8 cellular contexts compared by ENCODE assay signal in genomic region chr4:55947912-55948725, GRCh38. TPM values are rescaled to one million over a fixed set of nuclear protein-coding genes. Genes with fewer than 3 reads are reported as not detected.
DNase-seq lines count a peak whose midpoint lies in the region; ATAC-seq and TF ChIP-seq lines count a peak whose summit lies in the region.

No MANE protein-coding gene starts in this region.

- TF ChIP-seq CTCF in MCF 10A (IDR thresholded peaks at IDR 0.05; ENCODE audit: unreplicated experiment), result no peak

- CTCF ChIA-PET in MCF 10A (lab: Yijun Ruan, JAX), result interaction anchor here (0.5 to 2.6 kb wide), 24 partner anchors 8 to 520 kb away, joined by 3 to 14 read pairs (median 4); partner anchors contain the start of gene AASDH

- H3K4me1 Mint-ChIP-seq in MCF 10A (ENCODE audit: insufficient read depth, unreplicated experiment), result peaks cover 23% of the 10 kb centered on the region

- intact Hi-C loops in MCF 10A (cut with micrococcal nuclease), result loop anchor here (1.0 to 5.0 kb wide), 3 partner anchors 101 to 519 kb away; partner anchors contain the start of gene SRP72

- DNase-seq in NCI-H146 (lab: John Stamatoyannopoulos, UW), result peak; percentile 15
- DNase-seq in NCI-H146 treated with DMSO at 0.1 percent for 48 hours (lab: John Stamatoyannopoulos, UW; ENCODE audit: unreplicated experiment), result no peak
- DNase-seq in SW 1271 (lab: John Stamatoyannopoulos, UW), result peak; percentile 43 to 85
- peak; percentile 90 for DNase-seq in MCF 10A (ENCODE audit: unreplicated experiment)
- peak; percentile 35 for DNase-seq in left kidney (ENCODE audit: low read depth, low spot score)
- DNase-seq in stimulated activated CD4-positive, alpha-beta T cell treated with anti-CD3 and anti-CD28 coated beads, TNF-alpha, amount 100 ng/mL, for 24 hours (ENCODE audit: low read depth in 3 of 3), result peak; percentile 19 to 39 (median 20)
- no peak for DNase-seq in islet precursor cell

- POLR2A ChIA-PET in MCF 10A (lab: Yijun Ruan, JAX), result interaction anchor here (0.6 to 2.9 kb wide), 28 partner anchors 10 to 881 kb away, joined by 3 to 28 read pairs (median 5); partner anchors contain the start of genes AASDH, EXOC1, PAICS and PPAT

- peak overlapping the region; percentile 97 for H3K27ac Mint-ChIP-seq in MCF 10A (ENCODE audit: low read depth, unreplicated experiment)

- H3K36me3 Mint-ChIP-seq in MCF 10A (ENCODE audit: insufficient read depth, unreplicated experiment), result peaks cover 5% of the 10 kb centered on the region

- H3K27me3 Mint-ChIP-seq in MCF 10A (ENCODE audit: insufficient read depth, unreplicated experiment), result no peaks in the 10 kb centered on the region

- H3K9me3 Mint-ChIP-seq in MCF 10A (ENCODE audit: unreplicated experiment), result no peaks in the 10 kb centered on the region

- peak; percentile 13 for ATAC-seq in HG02981 (IDR thresholded peaks at IDR 0.05; ENCODE audit: unreplicated experiment)

- BruUV-seq in MCF 10A (replicated peaks; lab: Mats Ljungman, UMichigan), result no TSS peak

- peak overlapping the region; percentile 91 for H3K4me3 Mint-ChIP-seq in MCF 10A (ENCODE audit: unreplicated experiment)

RNA-seq across cellular contexts. Expression of gene CEP135, which starts 0.6 kb away (rescaled TPM):
- 12.4 and 14.0 TPM in 2 replicates for total RNA-seq in MCF 10A (2022)

Comparison
In these comparisons a context has a peak if more than half of its experiments do, and no peak if none do; other contexts are left out.
1. DNase-seq: peak in NCI-H146 (single experiment), SW 1271 (2 of 2), MCF 10A (single experiment), left kidney (single experiment) and stimulated activated CD4-positive, alpha-beta T cell treated with anti-CD3 and anti-CD28 coated beads, TNF-alpha, amount 100 ng/mL, for 24 hours (3 of 3); none in NCI-H146 treated with DMSO at 0.1 percent for 48 hours (single experiment) and islet precursor cell (single experiment).